ENCODE assay signal across 8 cellular contexts in genomic region chr6:111603648-111604047, GRCh38. TPM values are rescaled to one million over a fixed set of nuclear protein-coding genes. Genes with fewer than 3 reads are reported as not detected.
DNase-seq lines count a peak whose midpoint lies in the region; TF ChIP-seq lines count a peak whose summit lies in the region.

No MANE protein-coding gene starts in this region.

- peaks cover 30% of the 10 kb centered on the region for H3K4me1 Mint-ChIP-seq in activated CD4-positive, alpha-beta T cell treated with anti-CD3 and anti-CD28 coated beads, Interleukin-2, amount 10 ng/mL, durations not matched to agents 24 days and 14 days

- TF ChIP-seq POLR2A in suprapubic skin (IDR thresholded peaks at IDR 0.05): no peak

- H3K27me3 ChIP-seq in iPS-18a (ENCODE audit: control insufficient read depth, insufficient read depth, low read length) (no peaks in the 10 kb centered on the region), suprapubic skin (no peaks in the 10 kb centered on the region)

- 28 to 50% (median 35%) methylated on average over 3 of the region's 3 CpGs for WGBS in adipose tissue, 3 donors
- 25% methylated on average over 3 of the region's 3 CpGs for WGBS in suprapubic skin

- H3K27ac ChIP-seq in adipose tissue (ENCODE audit: low read depth, low read length) (peak overlapping the region; percentile 68), iPS-18a (ENCODE audit: low read length) (no peak overlapping the region), suprapubic skin (peak overlapping the region; percentile 98)

- no peaks in the 10 kb centered on the region for H3K27me3 Mint-ChIP-seq in activated CD4-positive, alpha-beta T cell treated with anti-CD3 and anti-CD28 coated beads, Interleukin-2, amount 10 ng/mL, durations not matched to agents 24 days and 14 days

- no peak overlapping the region for H3K9ac ChIP-seq in iPS-18a (ENCODE audit: low read length)

- H3K36me3 ChIP-seq in iPS-18a (ENCODE audit: control insufficient read depth, low read depth, low read length) (no peaks in the 10 kb centered on the region), suprapubic skin (no peaks in the 10 kb centered on the region)

- DNase-seq in activated CD4-positive, alpha-beta T cell treated with anti-CD3 and anti-CD28 coated beads, Interleukin-2, amount 10 ng/mL, durations not matched to agents 24 days and 14 days: no peak
- no peak for DNase-seq in activated CD4-positive, alpha-beta T cell treated with anti-CD3 and anti-CD28 coated beads for 1 hour
- DNase-seq in suprapubic skin (ENCODE audit: low spot score in 2 of 2) (no peak), NOMO-1 (lab: John Stamatoyannopoulos, UW; ENCODE audit: unreplicated experiment in 2 of 2) (no peak), HT-29 (ENCODE audit: low spot score) (no peak), Kasumi-1 (lab: John Stamatoyannopoulos, UW) (no peak)

- H3K4me3 Mint-ChIP-seq in activated CD4-positive, alpha-beta T cell treated with anti-CD3 and anti-CD28 coated beads, Interleukin-2, amount 10 ng/mL, durations not matched to agents 24 days and 14 days: peak overlapping the region; percentile 37

- H3K9me3 Mint-ChIP-seq in activated CD4-positive, alpha-beta T cell treated with anti-CD3 and anti-CD28 coated beads, Interleukin-2, amount 10 ng/mL, durations not matched to agents 24 days and 14 days: no peaks in the 10 kb centered on the region

- TF ChIP-seq CTCF in suprapubic skin (IDR thresholded peaks at IDR 0.05): no peak

- H3K4me3 ChIP-seq in iPS-18a (ENCODE audit: low read length) (peak overlapping the region; percentile 76), suprapubic skin (peak overlapping the region; percentile 59)

- intact Hi-C loops in activated CD4-positive, alpha-beta T cell treated with anti-CD3 and anti-CD28 coated beads, Interleukin-2, amount 10 ng/mL, durations not matched to agents 24 days and 14 days (cut with micrococcal nuclease): no loop called here

- H3K36me3 Mint-ChIP-seq in activated CD4-positive, alpha-beta T cell treated with anti-CD3 and anti-CD28 coated beads, Interleukin-2, amount 10 ng/mL, durations not matched to agents 24 days and 14 days (ENCODE audit: low read depth): peaks cover 5% of the 10 kb centered on the region

- no peak overlapping the region for H3K27ac Mint-ChIP-seq in activated CD4-positive, alpha-beta T cell treated with anti-CD3 and anti-CD28 coated beads, Interleukin-2, amount 10 ng/mL, durations not matched to agents 24 days and 14 days

- no peaks in the 10 kb centered on the region for H3K9me3 ChIP-seq in iPS-18a (ENCODE audit: control insufficient read depth, low read depth, low read length)
- H3K9me3 ChIP-seq in suprapubic skin: no peaks in the 10 kb centered on the region

- no peak for TF ChIP-seq EP300 in suprapubic skin (IDR thresholded peaks at IDR 0.05)

- H3K4me1 ChIP-seq in iPS-18a (ENCODE audit: control insufficient read depth, low read depth, low read length): peaks cover 28% of the 10 kb centered on the region
- H3K4me1 ChIP-seq in suprapubic skin: peaks cover 63% of the 10 kb centered on the region

RNA-seq across cellular contexts. Expression of gene TRAF3IP2, which starts 2.0 kb away (rescaled TPM):
- 17.7 and 19.8 TPM in 2 replicates for total RNA-seq in activated CD4-positive, alpha-beta T cell treated with anti-CD3 and anti-CD28 coated beads, Interleukin-2, amount 10 ng/mL, durations not matched to agents 24 days and 14 days
- polyA plus RNA-seq in adipose tissue: 10 to 100 TPM; 21.9 to 46.5 (median 26.3) TPM
- 10 to 100 TPM; 59.7 to 64.0 (median 60.9) TPM for total RNA-seq in suprapubic skin
- total RNA-seq in HT-29 (2014; rRNA removed; shearing (Covaris generic)): 11.7 and 12.2 TPM in 2 replicates
